1 cellular context compared by ENCODE assay signal in the genomic region with DNA sequence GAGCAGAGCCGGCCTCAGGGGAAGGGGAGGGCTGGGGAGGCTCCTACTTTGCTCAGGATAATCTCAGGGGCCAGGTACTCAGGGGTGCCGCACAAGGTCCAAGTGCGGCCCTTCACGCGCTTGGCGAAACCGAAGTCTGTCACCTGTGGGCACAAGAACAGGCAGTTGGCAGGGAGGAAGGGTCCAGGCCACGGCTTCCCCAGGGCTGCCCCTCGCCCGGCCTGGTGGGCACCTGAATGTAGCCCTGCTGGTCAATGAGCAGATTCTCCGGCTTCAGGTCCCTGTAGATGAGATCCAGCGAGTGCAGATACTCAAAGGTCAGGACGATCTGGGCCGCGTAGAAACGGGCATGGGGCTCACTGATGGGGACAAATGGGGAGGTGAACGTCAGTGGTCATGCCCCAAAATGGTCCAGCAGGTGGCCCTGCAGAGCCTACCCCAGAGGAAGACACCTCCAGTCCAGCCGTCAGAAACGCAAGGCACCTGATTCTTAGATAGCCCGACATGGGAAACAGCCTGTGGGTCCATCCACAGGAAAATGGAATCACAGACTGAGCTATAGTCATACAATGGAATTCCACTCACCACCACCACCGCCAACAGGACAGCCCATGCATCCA.
TF ChIP-seq lines count a peak whose summit lies in the region.

No MANE protein-coding gene starts in this region.

TF ChIP-seq in H1, 55 proteins besides CTCF, POLR2A, EP300 and RAD21:
- TF ChIP-seq TAF1 (IDR thresholded peaks at IDR 0.05; ENCODE audit: low read depth, low read length) (no peak), CTBP2 (IDR thresholded peaks at IDR 0.05; ENCODE audit: borderline replicate concordance, insufficient read depth, insufficient read length, low read length) (no peak), RNF2 (IDR thresholded peaks at IDR 0.05; ENCODE audit: borderline replicate concordance, low read depth, low read length, missing control alignments, poor library complexity, severe bottlenecking) (no peak), RXRA (IDR thresholded peaks at IDR 0.05; ENCODE audit: insufficient read depth, low read depth, low read length) (no peak), ZNF274 (IDR thresholded peaks at IDR 0.05; ENCODE audit: borderline replicate concordance, extremely low read depth, low read length) (no peak), ATF3 (IDR thresholded peaks at IDR 0.05; ENCODE audit: insufficient read depth, low read depth, low read length) (no peak), KDM4A (IDR thresholded peaks at IDR 0.05; ENCODE audit: low read depth, low read length, severe bottlenecking) (no peak), HDAC6 (IDR thresholded peaks at IDR 0.05; ENCODE audit: low read depth, low read length) (no peak), NANOG (IDR thresholded peaks at IDR 0.05; ENCODE audit: insufficient read depth, low read depth, low read length, poor library complexity, severe bottlenecking) (no peak), TCF12 (IDR thresholded peaks at IDR 0.05; ENCODE audit: low read depth, low read length) (no peak), CHD1 (IDR thresholded peaks at IDR 0.05; ENCODE audit: low read depth, low read length) (no peak)
- TF ChIP-seq, protein P1, sequence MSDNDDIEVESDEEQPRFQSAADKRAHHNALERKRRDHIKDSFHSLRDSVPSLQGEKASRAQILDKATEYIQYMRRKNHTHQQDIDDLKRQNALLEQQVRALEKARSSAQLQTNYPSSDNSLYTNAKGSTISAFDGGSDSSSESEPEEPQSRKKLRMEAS (IDR thresholded peaks at IDR 0.05): no peak
